Comparison of ENCODE assay signal across 1 cellular context in the genomic region with DNA sequence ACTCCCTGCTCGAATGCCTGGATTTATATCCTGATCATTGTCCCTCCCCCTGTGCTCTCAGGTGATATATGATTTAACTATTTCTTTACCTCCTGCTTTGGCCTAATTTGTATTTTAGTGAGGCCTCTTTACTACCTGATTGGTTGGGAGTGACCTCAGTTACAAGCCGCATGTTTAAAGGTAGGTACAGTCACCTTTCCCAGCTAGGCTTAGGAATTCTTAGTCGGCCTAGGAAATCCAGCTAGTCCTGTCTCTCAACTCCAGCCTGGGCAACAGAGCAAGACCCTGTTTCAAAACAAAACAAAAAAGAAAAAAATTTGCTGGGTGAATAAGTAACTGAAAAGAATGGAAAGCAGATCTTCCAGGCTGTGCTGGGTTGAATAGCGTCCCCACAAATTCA.
A peak's percentile ranks its signal among the peaks of the same experiment; 100 is the strongest.
TF ChIP-seq lines count a peak whose summit lies in the region.

No MANE protein-coding gene starts in this region.

TF ChIP-seq in HepG2, 621 proteins besides CTCF, POLR2A, EP300 and RAD21:
- TF ChIP-seq, protein P1, sequence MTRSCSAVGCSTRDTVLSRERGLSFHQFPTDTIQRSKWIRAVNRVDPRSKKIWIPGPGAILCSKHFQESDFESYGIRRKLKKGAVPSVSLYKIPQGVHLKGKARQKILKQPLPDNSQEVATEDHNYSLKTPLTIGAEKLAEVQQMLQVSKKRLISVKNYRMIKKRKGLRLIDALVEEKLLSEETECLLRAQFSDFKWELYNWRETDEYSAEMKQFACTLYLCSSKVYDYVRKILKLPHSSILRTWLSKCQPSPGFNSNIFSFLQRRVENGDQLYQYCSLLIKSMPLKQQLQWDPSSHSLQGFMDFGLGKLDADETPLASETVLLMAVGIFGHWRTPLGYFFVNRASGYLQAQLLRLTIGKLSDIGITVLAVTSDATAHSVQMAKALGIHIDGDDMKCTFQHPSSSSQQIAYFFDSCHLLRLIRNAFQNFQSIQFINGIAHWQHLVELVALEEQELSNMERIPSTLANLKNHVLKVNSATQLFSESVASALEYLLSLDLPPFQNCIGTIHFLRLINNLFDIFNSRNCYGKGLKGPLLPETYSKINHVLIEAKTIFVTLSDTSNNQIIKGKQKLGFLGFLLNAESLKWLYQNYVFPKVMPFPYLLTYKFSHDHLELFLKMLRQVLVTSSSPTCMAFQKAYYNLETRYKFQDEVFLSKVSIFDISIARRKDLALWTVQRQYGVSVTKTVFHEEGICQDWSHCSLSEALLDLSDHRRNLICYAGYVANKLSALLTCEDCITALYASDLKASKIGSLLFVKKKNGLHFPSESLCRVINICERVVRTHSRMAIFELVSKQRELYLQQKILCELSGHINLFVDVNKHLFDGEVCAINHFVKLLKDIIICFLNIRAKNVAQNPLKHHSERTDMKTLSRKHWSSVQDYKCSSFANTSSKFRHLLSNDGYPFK (CRISPR knock-in tag; IDR thresholded peaks at IDR 0.05; ENCODE audit: borderline replicate concordance): no peak
- TF ChIP-seq, protein P2, sequence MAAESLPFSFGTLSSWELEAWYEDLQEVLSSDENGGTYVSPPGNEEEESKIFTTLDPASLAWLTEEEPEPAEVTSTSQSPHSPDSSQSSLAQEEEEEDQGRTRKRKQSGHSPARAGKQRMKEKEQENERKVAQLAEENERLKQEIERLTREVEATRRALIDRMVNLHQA (CRISPR knock-in tag; IDR thresholded peaks at IDR 0.05): no peak
- TF ChIP-seq ZNF652 (CRISPR knock-in tag; IDR thresholded peaks at IDR 0.05; ENCODE audit: borderline replicate concordance, low read depth): 0 out of 2 replicates have a peak, but pooled peaks have one; percentile 13
- TF ChIP-seq ZNF441 (CRISPR knock-in tag; IDR thresholded peaks at IDR 0.05; ENCODE audit: borderline replicate concordance): no peak
- TF ChIP-seq BCL6 (CRISPR knock-in tag; IDR thresholded peaks at IDR 0.05): 0 out of 2 replicates have a peak, but pooled peaks have one; percentile 5
- TF ChIP-seq EEA1 (CRISPR knock-in tag; IDR thresholded peaks at IDR 0.05; ENCODE audit: borderline replicate concordance): 0 out of 2 replicates have a peak, but pooled peaks have one; percentile 33
- 0 out of 2 replicates have a peak, but pooled peaks have one; percentile 37 for TF ChIP-seq ZNF674 (CRISPR knock-in tag; IDR thresholded peaks at IDR 0.05; ENCODE audit: low read depth)
- TF ChIP-seq ZNF772 (CRISPR knock-in tag; IDR thresholded peaks at IDR 0.05): peak; percentile 59; the same call in 1 of the 2 replicates
- TF ChIP-seq, protein P3, sequence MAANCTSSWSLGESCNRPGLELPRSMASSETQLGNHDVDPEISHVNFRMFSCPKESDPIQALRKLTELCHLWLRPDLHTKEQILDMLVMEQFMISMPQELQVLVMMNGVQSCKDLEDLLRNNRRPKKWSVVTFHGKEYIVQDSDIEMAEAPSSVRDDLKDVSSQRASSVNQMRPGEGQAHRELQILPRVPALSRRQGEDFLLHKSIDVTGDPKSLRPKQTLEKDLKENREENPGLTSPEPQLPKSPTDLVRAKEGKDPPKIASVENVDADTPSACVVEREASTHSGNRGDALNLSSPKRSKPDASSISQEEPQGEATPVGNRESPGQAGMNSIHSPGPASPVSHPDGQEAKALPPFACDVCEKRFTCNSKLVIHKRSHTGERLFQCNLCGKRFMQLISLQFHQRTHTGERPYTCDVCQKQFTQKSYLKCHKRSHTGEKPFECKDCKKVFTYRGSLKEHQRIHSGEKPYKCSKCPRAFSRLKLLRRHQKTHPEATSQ (CRISPR knock-in tag; IDR thresholded peaks at IDR 0.05; ENCODE audit: borderline replicate concordance): no peak
- TF ChIP-seq NR3C1 (CRISPR knock-in tag; IDR thresholded peaks at IDR 0.05): no peak
- TF ChIP-seq ZNF776 (CRISPR knock-in tag; IDR thresholded peaks at IDR 0.05): no peak
- TF ChIP-seq ZNF121 (CRISPR knock-in tag; IDR thresholded peaks at IDR 0.05): peak; percentile 96
- 0 out of 2 replicates have a peak, but pooled peaks have one; percentile 12 for TF ChIP-seq TOE1 (CRISPR knock-in tag; IDR thresholded peaks at IDR 0.05)
- TF ChIP-seq ZNF333 (CRISPR knock-in tag; IDR thresholded peaks at IDR 0.05; ENCODE audit: borderline replicate concordance): 0 out of 2 replicates have a peak, but pooled peaks have one; percentile 4
- TF ChIP-seq ZNF598 (CRISPR knock-in tag; IDR thresholded peaks at IDR 0.05; ENCODE audit: borderline replicate concordance): no peak
- no peak for TF ChIP-seq HNRNPH1 (optimal IDR thresholded peaks at IDR 0.05; ENCODE audit: low read depth, low read length)
- TF ChIP-seq, protein P4, sequence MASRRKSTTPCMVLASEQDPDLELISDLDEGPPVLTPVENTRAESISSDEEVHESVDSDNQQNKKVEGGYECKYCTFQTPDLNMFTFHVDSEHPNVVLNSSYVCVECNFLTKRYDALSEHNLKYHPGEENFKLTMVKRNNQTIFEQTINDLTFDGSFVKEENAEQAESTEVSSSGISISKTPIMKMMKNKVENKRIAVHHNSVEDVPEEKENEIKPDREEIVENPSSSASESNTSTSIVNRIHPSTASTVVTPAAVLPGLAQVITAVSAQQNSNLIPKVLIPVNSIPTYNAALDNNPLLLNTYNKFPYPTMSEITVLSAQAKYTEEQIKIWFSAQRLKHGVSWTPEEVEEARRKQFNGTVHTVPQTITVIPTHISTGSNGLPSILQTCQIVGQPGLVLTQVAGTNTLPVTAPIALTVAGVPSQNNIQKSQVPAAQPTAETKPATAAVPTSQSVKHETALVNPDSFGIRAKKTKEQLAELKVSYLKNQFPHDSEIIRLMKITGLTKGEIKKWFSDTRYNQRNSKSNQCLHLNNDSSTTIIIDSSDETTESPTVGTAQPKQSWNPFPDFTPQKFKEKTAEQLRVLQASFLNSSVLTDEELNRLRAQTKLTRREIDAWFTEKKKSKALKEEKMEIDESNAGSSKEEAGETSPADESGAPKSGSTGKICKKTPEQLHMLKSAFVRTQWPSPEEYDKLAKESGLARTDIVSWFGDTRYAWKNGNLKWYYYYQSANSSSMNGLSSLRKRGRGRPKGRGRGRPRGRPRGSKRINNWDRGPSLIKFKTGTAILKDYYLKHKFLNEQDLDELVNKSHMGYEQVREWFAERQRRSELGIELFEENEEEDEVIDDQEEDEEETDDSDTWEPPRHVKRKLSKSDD (CRISPR knock-in tag; IDR thresholded peaks at IDR 0.05; ENCODE audit: low read depth): 0 out of 2 replicates have a peak, but pooled peaks have one; percentile 2
- TF ChIP-seq MAZ (IDR thresholded peaks at IDR 0.05; ENCODE audit: borderline replicate concordance, low read depth, low read length): no peak
- TF ChIP-seq MAZ (CRISPR knock-in tag; IDR thresholded peaks at IDR 0.05; ENCODE audit: low read depth): 0 out of 2 replicates have a peak, but pooled peaks have one; percentile 27
TF ChIP-seq in HepG2: peak in this region for 10.
